ENCODE assay signal across 8 cellular contexts in the genomic region with DNA sequence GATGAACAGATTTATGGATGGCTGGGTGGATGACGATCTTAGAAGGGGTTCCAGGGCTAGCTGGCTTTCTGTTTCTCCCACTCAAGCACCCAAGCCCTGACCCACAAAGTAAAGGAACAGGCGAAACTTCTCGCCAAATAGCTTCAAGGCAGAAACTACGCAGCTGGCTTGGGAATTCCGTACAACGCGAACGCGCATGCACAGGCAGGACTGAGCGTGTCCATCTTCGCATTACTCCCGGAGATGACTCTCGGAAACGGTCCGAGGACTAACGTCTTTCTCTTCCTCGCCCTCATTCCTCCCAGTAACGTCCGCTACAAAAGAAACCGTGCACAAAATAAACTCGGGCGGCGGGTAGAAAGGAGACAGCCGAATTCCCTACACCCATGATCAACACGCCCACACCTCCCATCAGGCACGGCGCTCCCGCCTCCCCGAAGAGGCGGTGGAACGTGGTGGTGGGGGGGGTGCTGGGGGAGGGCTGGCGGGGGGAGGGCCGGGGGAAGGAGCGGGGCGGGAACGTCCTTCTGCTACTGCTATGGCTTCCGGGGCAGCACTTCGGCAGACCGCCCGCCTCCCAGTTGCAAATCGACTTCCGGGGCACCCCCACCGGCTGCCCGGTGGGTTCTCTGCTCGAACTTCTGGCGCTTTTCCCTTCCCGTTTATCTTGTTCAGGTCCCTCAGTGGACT. TPM values are rescaled to one million over a fixed set of nuclear protein-coding genes. Genes with fewer than 3 reads are reported as not detected.
DNase-seq lines count a peak whose midpoint lies in the region; ATAC-seq, FAIRE-seq and TF ChIP-seq lines count a peak whose summit lies in the region.
"Not testable (repeated sequence)": the region's sequence is repeated elsewhere in the genome, so short reads cannot be mapped to it uniquely, and the experiment has no call there.

No MANE protein-coding gene starts in this region.

- peaks cover 14% of the 10 kb centered on the region for H3K4me1 Mint-ChIP-seq in activated CD8-positive, alpha-beta memory T cell treated with anti-CD3 and anti-CD28 coated beads, Interleukin-2, amount 10 ng/mL, durations not matched to agents 7 days and 5 days
- H3K4me1 Mint-ChIP-seq in stimulated activated effector memory CD8-positive, alpha-beta T cell treated with anti-CD3 and anti-CD28 coated beads, Interleukin-12 subunit alpha, Interleukin-12 subunit beta, amount 100 ng/mL, for 72 hours: peaks cover 12% of the 10 kb centered on the region

- not testable (repeated sequence) for DNase-seq in GM12892 (ENCODE audit: insufficient read length); activated CD8-positive, alpha-beta memory T cell treated with anti-CD3 and anti-CD28 coated beads, Interleukin-2, amount 10 ng/mL, durations not matched to agents 7 days and 5 days; left cardiac atrium; stimulated activated effector memory CD8-positive, alpha-beta T cell treated with anti-CD3 and anti-CD28 coated beads, Interleukin-12 subunit alpha, Interleukin-12 subunit beta, amount 100 ng/mL, for 72 hours (ENCODE audit: low spot score in 2 of 2)

- H3K27me3 Mint-ChIP-seq in activated CD8-positive, alpha-beta memory T cell treated with anti-CD3 and anti-CD28 coated beads, Interleukin-2, amount 10 ng/mL, durations not matched to agents 7 days and 5 days: not testable (repeated sequence)

- ATAC-seq in GM19324 (IDR thresholded peaks at IDR 0.05; ENCODE audit: low FRiP score, unreplicated experiment) (peak; percentile 59), GM21717 (IDR thresholded peaks at IDR 0.05; ENCODE audit: unreplicated experiment) (peak; percentile 48), HG02970 (IDR thresholded peaks at IDR 0.05; ENCODE audit: low FRiP score, unreplicated experiment) (peak; percentile 44), HG03442 (IDR thresholded peaks at IDR 0.05; ENCODE audit: unreplicated experiment) (peak; percentile 40), left cardiac atrium (peak; percentile 82 to 84)
- ATAC-seq in activated CD8-positive, alpha-beta memory T cell treated with anti-CD3 and anti-CD28 coated beads, Interleukin-2, amount 10 ng/mL, durations not matched to agents 7 days and 5 days: peak; percentile 66
- ATAC-seq in stimulated activated effector memory CD8-positive, alpha-beta T cell treated with anti-CD3 and anti-CD28 coated beads, Interleukin-12 subunit alpha, Interleukin-12 subunit beta, amount 100 ng/mL, for 72 hours: peak; percentile 76

- not testable (repeated sequence) for H3K27ac Mint-ChIP-seq in activated CD8-positive, alpha-beta memory T cell treated with anti-CD3 and anti-CD28 coated beads, Interleukin-2, amount 10 ng/mL, durations not matched to agents 7 days and 5 days; stimulated activated effector memory CD8-positive, alpha-beta T cell treated with anti-CD3 and anti-CD28 coated beads, Interleukin-12 subunit alpha, Interleukin-12 subunit beta, amount 100 ng/mL, for 72 hours

- intact Hi-C loops in left cardiac atrium (cut with DNase I): not testable (repeated sequence)

- not testable (repeated sequence) for H3K4me3 Mint-ChIP-seq in activated CD8-positive, alpha-beta memory T cell treated with anti-CD3 and anti-CD28 coated beads, Interleukin-2, amount 10 ng/mL, durations not matched to agents 7 days and 5 days; stimulated activated effector memory CD8-positive, alpha-beta T cell treated with anti-CD3 and anti-CD28 coated beads, Interleukin-12 subunit alpha, Interleukin-12 subunit beta, amount 100 ng/mL, for 72 hours

- H3K36me3 Mint-ChIP-seq in activated CD8-positive, alpha-beta memory T cell treated with anti-CD3 and anti-CD28 coated beads, Interleukin-2, amount 10 ng/mL, durations not matched to agents 7 days and 5 days: not testable (repeated sequence)
- peaks cover 14% of the 10 kb centered on the region for H3K36me3 Mint-ChIP-seq in stimulated activated effector memory CD8-positive, alpha-beta T cell treated with anti-CD3 and anti-CD28 coated beads, Interleukin-12 subunit alpha, Interleukin-12 subunit beta, amount 100 ng/mL, for 72 hours

- not testable (repeated sequence) for H3K9me3 Mint-ChIP-seq in activated CD8-positive, alpha-beta memory T cell treated with anti-CD3 and anti-CD28 coated beads, Interleukin-2, amount 10 ng/mL, durations not matched to agents 7 days and 5 days (ENCODE audit: low read depth); stimulated activated effector memory CD8-positive, alpha-beta T cell treated with anti-CD3 and anti-CD28 coated beads, Interleukin-12 subunit alpha, Interleukin-12 subunit beta, amount 100 ng/mL, for 72 hours

- peak; percentile 100 for FAIRE-seq in GM12892 (lab: Jason Lieb, UNC)

- CTCF ChIA-PET in activated CD8-positive, alpha-beta memory T cell treated with anti-CD3 and anti-CD28 coated beads, Interleukin-2, amount 10 ng/mL, durations not matched to agents 7 days and 5 days (lab: Charles Lee): not testable (repeated sequence)

- not testable (repeated sequence) for TF ChIP-seq POLR2A in GM12892 (IDR thresholded peaks at IDR 0.05; ENCODE audit: low read depth, low read length)

RNA-seq across cellular contexts. Expression of a gene that starts 27.8 kb away (rescaled TPM):
- polyA plus RNA-seq in GM12892 (2012; ENCODE audit: missing spikeins): 42.6 TPM
- total RNA-seq in activated CD8-positive, alpha-beta memory T cell treated with anti-CD3 and anti-CD28 coated beads, Interleukin-2, amount 10 ng/mL, durations not matched to agents 7 days and 5 days: 10 to 100 TPM; 27.1 to 31.1 TPM
- 10 to 100 TPM; 14.5 to 17.3 TPM for total RNA-seq in left cardiac atrium
